Comparison of ENCODE assay signal across 15 cellular contexts in the genomic region with DNA sequence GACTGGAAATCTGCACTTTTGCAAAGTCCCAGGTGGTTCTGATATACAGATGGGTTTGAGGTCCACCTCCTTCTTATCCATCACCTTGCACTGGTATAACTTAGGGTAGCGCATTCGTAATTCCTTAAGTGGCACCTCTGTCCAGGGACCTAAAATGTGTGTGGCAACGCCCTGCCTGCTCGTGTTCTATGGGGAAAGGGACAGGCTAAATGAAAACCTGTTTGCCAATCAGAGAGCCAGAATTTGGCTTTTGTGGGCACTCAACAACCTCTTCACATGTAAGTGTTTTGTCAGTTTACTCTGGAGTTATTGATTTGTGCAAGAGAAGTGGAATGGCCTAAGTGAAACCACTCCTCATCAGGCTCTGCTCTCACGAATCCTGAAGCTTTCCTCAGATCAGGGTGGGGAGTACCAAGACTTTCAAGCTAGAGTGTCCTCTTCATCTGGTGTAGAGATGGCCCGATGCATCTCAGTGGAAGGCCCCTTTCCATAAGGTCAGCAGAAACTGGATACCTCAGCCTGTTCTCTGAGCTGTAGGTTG.
DNase-seq lines count a peak whose midpoint lies in the region; ATAC-seq and TF ChIP-seq lines count a peak whose summit lies in the region.
"Had no signal": no experiment of that assay in that cellular context is flagged by ENCODE, and none has a peak within 500 bp of the region (broad histone marks: within the 10 kb centered on the region; RNA-seq: fewer than 3 reads in every experiment).

No MANE protein-coding gene starts in this region.

- no peaks in the 10 kb centered on the region for H3K27me3 ChIP-seq in upper lobe of right lung

- no peaks in the 10 kb centered on the region for H3K4me1 Mint-ChIP-seq in stimulated activated effector memory CD8-positive, alpha-beta T cell treated with anti-CD3 and anti-CD28 coated beads, Interleukin-12 subunit alpha, Interleukin-12 subunit beta, amount 100 ng/mL, for 72 hours

- no peak overlapping the region for H3K27ac Mint-ChIP-seq in stimulated activated effector memory CD8-positive, alpha-beta T cell treated with anti-CD3 and anti-CD28 coated beads, Interleukin-12 subunit alpha, Interleukin-12 subunit beta, amount 100 ng/mL, for 72 hours
- H3K27ac Mint-ChIP-seq: CD4-positive, alpha-beta T cell; GM23338 had no signal

- H3K9me3 ChIP-seq in upper lobe of right lung = no peaks in the 10 kb centered on the region

- no peak overlapping the region for H3K4me3 Mint-ChIP-seq in stimulated activated effector memory CD8-positive, alpha-beta T cell treated with anti-CD3 and anti-CD28 coated beads, Interleukin-12 subunit alpha, Interleukin-12 subunit beta, amount 100 ng/mL, for 72 hours
- H3K4me3 Mint-ChIP-seq: CD4-positive, alpha-beta T cell; GM23338 had no signal

- H3K4me1 ChIP-seq in upper lobe of right lung = peaks cover 21% of the 10 kb centered on the region

- peak; percentile 63 for ATAC-seq in upper lobe of right lung
- ATAC-seq in stimulated activated effector memory CD8-positive, alpha-beta T cell treated with anti-CD3 and anti-CD28 coated beads, Interleukin-12 subunit alpha, Interleukin-12 subunit beta, amount 100 ng/mL, for 72 hours = no peak
- ATAC-seq: GM23338 had no signal

- H3K27ac ChIP-seq in upper lobe of right lung = no peak overlapping the region

- intact Hi-C loops in upper lobe of right lung (cut with DNase I) = no loop called here

- TF ChIP-seq CTCF in upper lobe of right lung (IDR thresholded peaks at IDR 0.05) = no peak

- no peaks in the 10 kb centered on the region for H3K9me3 Mint-ChIP-seq in stimulated activated effector memory CD8-positive, alpha-beta T cell treated with anti-CD3 and anti-CD28 coated beads, Interleukin-12 subunit alpha, Interleukin-12 subunit beta, amount 100 ng/mL, for 72 hours
- H3K9me3 Mint-ChIP-seq: CD4-positive, alpha-beta T cell; GM23338 had no signal

- peak; percentile 16 for DNase-seq in NCI-H128 (lab: John Stamatoyannopoulos, UW; ENCODE audit: unreplicated experiment)
- peak; percentile 0 for DNase-seq in NCI-H2107 (lab: John Stamatoyannopoulos, UW)
- peak; percentile 69 for DNase-seq in NCI-H510A treated with DMSO at 0.1 percent for 48 hours (lab: John Stamatoyannopoulos, UW)
- no peak for DNase-seq in upper lobe of right lung
- no peak for DNase-seq in stimulated activated effector memory CD8-positive, alpha-beta T cell treated with anti-CD3 and anti-CD28 coated beads, Interleukin-12 subunit alpha, Interleukin-12 subunit beta, amount 100 ng/mL, for 72 hours (ENCODE audit: low spot score in 2 of 2)
- DNase-seq in NCI-H748 treated with DMSO at 0.1 percent for 48 hours (lab: John Stamatoyannopoulos, UW) = no peak
- DNase-seq in SW 1271 (lab: John Stamatoyannopoulos, UW) = no peak
- DNase-seq: ACHN; C1 segment of cervical spinal cord; Calu3; CD4-positive, alpha-beta T cell; DMS 273 treated with DMSO at 0.1 percent for 48 hours; EL; H7 had no signal

- H3K36me3 Mint-ChIP-seq in stimulated activated effector memory CD8-positive, alpha-beta T cell treated with anti-CD3 and anti-CD28 coated beads, Interleukin-12 subunit alpha, Interleukin-12 subunit beta, amount 100 ng/mL, for 72 hours = no peaks in the 10 kb centered on the region

- H3K36me3 ChIP-seq in upper lobe of right lung = no peaks in the 10 kb centered on the region

- no peak overlapping the region for H3K4me3 ChIP-seq in upper lobe of right lung
- H3K4me3 ChIP-seq: GM23338 had no signal

Comparison
In these comparisons a context has a peak if more than half of its experiments do, and no peak if none do; other contexts are left out.
1. DNase-seq: peak in NCI-H128 (single experiment), NCI-H2107 (single experiment) and NCI-H510A treated with DMSO at 0.1 percent for 48 hours (single experiment); none in upper lobe of right lung (single experiment), stimulated activated effector memory CD8-positive, alpha-beta T cell treated with anti-CD3 and anti-CD28 coated beads, Interleukin-12 subunit alpha, Interleukin-12 subunit beta, amount 100 ng/mL, for 72 hours (0 of 2), NCI-H748 treated with DMSO at 0.1 percent for 48 hours (single experiment) and SW 1271 (0 of 2).